In genomic region chr6:157530724-157531168, GRCh38 we compare ENCODE assay signal across 19 cellular contexts.
"Had no signal": no experiment of that assay in that cellular context is flagged by ENCODE, and none has a peak within 500 bp of the region (broad histone marks: within the 10 kb centered on the region; RNA-seq: fewer than 3 reads in every experiment).

No MANE protein-coding gene starts in this region.

- ATAC-seq: activated naive CD4-positive, alpha-beta T cell treated with anti-CD3 and anti-CD28 coated beads, Interleukin-2, amount 50 U/mL, for 72 hours; left cardiac atrium; lower lobe of right lung; stimulated activated memory B cell treated with anti-CD40 and anti-IgM and Interleukin-4, amounts not matched to agents 10 μg/mL and 1 μg/mL and 100 μg/mL, for 72 hours had no signal

- H3K4me3 ChIP-seq: adrenal gland, esophagus squamous epithelium, lower lobe of right lung, spleen, testis, upper lobe of left lung had no signal

- H3K9me3 ChIP-seq: adrenal gland, esophagus squamous epithelium, lower lobe of right lung, spleen, testis, upper lobe of left lung had no signal

- H3K27ac ChIP-seq: adrenal gland, esophagus squamous epithelium, lower lobe of right lung, spleen, upper lobe of left lung, WERI-Rb-1 had no signal

- H3K4me3 Mint-ChIP-seq: activated T-helper 1 cell treated with anti-CD3 and anti-CD28 coated beads, Interleukin-12 subunit alpha, Interleukin-12 subunit beta, Interleukin-2, Interleukin-4 antibody, amounts not matched to agents 30 ng/mL and 10 ng/mL and 1 ng/mL, durations not matched to agents 14 hours and 24 hours and 36 hours; neural crest cell; stimulated activated memory B cell treated with anti-CD40 and anti-IgM and Interleukin-4, amounts not matched to agents 10 μg/mL and 1 μg/mL and 100 μg/mL, for 72 hours had no signal

- FAIRE-seq: astrocyte had no signal

- H3K36me3 ChIP-seq: adrenal gland, esophagus squamous epithelium, lower lobe of right lung, spleen, upper lobe of left lung, WERI-Rb-1 had no signal

- H3K27ac Mint-ChIP-seq: activated naive CD4-positive, alpha-beta T cell treated with anti-CD3 and anti-CD28 coated beads, Interleukin-2, amount 50 U/mL, for 72 hours; activated T-helper 1 cell treated with anti-CD3 and anti-CD28 coated beads, Interleukin-12 subunit alpha, Interleukin-12 subunit beta, Interleukin-2, Interleukin-4 antibody, amounts not matched to agents 30 ng/mL and 10 ng/mL and 1 ng/mL, durations not matched to agents 14 hours and 24 hours and 36 hours; stimulated activated memory B cell treated with anti-CD40 and anti-IgM and Interleukin-4, amounts not matched to agents 10 μg/mL and 1 μg/mL and 100 μg/mL, for 72 hours had no signal

- DNase-seq: activated CD4-positive, alpha-beta T cell treated with anti-CD3 and anti-CD28 coated beads, Interleukin-2, amount 50 U/mL, for 4 hours; activated gamma-delta T cell treated with Interleukin-2 at 50 U/mL for 16 hours; cerebellar nuclear complex; effector CD8-positive, alpha-beta T cell; esophagus squamous epithelium; left cardiac atrium; lower lobe of right lung; midbrain; spleen; stimulated activated CD4-positive, alpha-beta T cell treated with anti-CD3 and anti-CD28 coated beads, Interleukin-4, amount 100 ng/mL, for 4 hours; testis; upper lobe of left lung; WERI-Rb-1 had no signal

- H3K9me3 Mint-ChIP-seq: neural crest cell; stimulated activated memory B cell treated with anti-CD40 and anti-IgM and Interleukin-4, amounts not matched to agents 10 μg/mL and 1 μg/mL and 100 μg/mL, for 72 hours had no signal

- H3K27me3 Mint-ChIP-seq: stimulated activated memory B cell treated with anti-CD40 and anti-IgM and Interleukin-4, amounts not matched to agents 10 μg/mL and 1 μg/mL and 100 μg/mL, for 72 hours had no signal

- H3K27me3 ChIP-seq: adrenal gland, spleen, testis, upper lobe of left lung had no signal
